Comparison of ENCODE assay signal across 8 cellular contexts in genomic region chr7:69598487-69599148, GRCh38. TPM values are rescaled to one million over a fixed set of nuclear protein-coding genes. Genes with fewer than 3 reads are reported as not detected.
DNase-seq lines count a peak whose midpoint lies in the region; ATAC-seq, FAIRE-seq and TF ChIP-seq lines count a peak whose summit lies in the region.

No MANE protein-coding gene starts in this region.

- WGBS in testis, 2 donors = 1% methylated on average over 45 to 55 of the region's 55 CpGs

- H3K27me3 ChIP-seq in NT2/D1 (ENCODE audit: insufficient read depth, insufficient read length) (peaks cover 60% of the 10 kb centered on the region), testis (no peaks in the 10 kb centered on the region)

- intact Hi-C loops in testis (cut with DNase I; ENCODE audit: low total_unique reads) = no loop called here

- H3K27ac ChIP-seq in caudate nucleus (ENCODE audit: low read depth, low read length) = peak overlapping the region; percentile 92
- peak overlapping the region; percentile 74 to 95 for H3K27ac ChIP-seq in testis

- H3K4me3 ChIP-seq in AG04449 (ENCODE audit: low read depth, low read length) (peak overlapping the region; percentile 82), GM12875 (ENCODE audit: low read depth, low read length) (peak overlapping the region; percentile 78), NT2/D1 (ENCODE audit: insufficient read length, low read depth) (peak overlapping the region; percentile 67), testis (peak overlapping the region; percentile 82 to 90)

- H3K9ac ChIP-seq in NT2/D1 (ENCODE audit: insufficient read length, low read depth) = peak overlapping the region; percentile 76

- H3K4me1 ChIP-seq in NT2/D1 (ENCODE audit: insufficient read depth, insufficient read length) (peaks cover 5% of the 10 kb centered on the region), testis (peaks cover 11% of the 10 kb centered on the region)

- TF ChIP-seq CTCF in AG04449 (IDR thresholded peaks at IDR 0.05; ENCODE audit: insufficient read depth, low read length, missing control alignments) (no peak), GM12875 (IDR thresholded peaks at IDR 0.05; ENCODE audit: borderline replicate concordance, insufficient read depth, low read depth, low read length) (no peak), testis (IDR thresholded peaks at IDR 0.05) (no peak)

- H3K9me3 ChIP-seq in NT2/D1 (ENCODE audit: insufficient read depth, low read length) (no peaks in the 10 kb centered on the region), testis (no peaks in the 10 kb centered on the region)

- no peaks in the 10 kb centered on the region for H3K36me3 ChIP-seq in NT2/D1 (ENCODE audit: insufficient read depth, insufficient read length, low read length)
- no peaks in the 10 kb centered on the region for H3K36me3 ChIP-seq in testis (ENCODE audit: low read depth, missing control alignments)

- CTCF ChIA-PET in AG04449 (lab: Yijun Ruan, JAX) = no interaction called here

- DNase-seq in AG04449 (ENCODE audit: low read depth, low spot score) (no peak), NT2/D1 (ENCODE audit: low read depth, low spot score) (no peak), caudate nucleus (lab: John Stamatoyannopoulos, UW) (peak in 20 of 61 donors; percentile 30 to 75 (median 58)), medulla oblongata (ENCODE audit: extremely low spot score) (peak; percentile 59), testis (peak; percentile 51), urothelium cell line (ENCODE audit: low spot score) (no peak)

- no peak for TF ChIP-seq POLR2A in testis (IDR thresholded peaks at IDR 0.05)

- no peak for FAIRE-seq in urothelium cell line (lab: Jason Lieb, UNC)

- no peak for ATAC-seq in GM19328 (IDR thresholded peaks at IDR 0.05; ENCODE audit: unreplicated experiment)

- POLR2A ChIA-PET in AG04449 (lab: Yijun Ruan, JAX) = no interaction called here

RNA-seq across cellular contexts. Expression of gene AUTS2, which starts 0.3 kb away (rescaled TPM):
- total RNA-seq in testis = 10 to 100 TPM; 56.1 to 75.5 TPM
- 21.3 TPM for polyA plus RNA-seq in testis (ENCODE audit: insufficient read depth, low read depth, low replicate concordance)

Comparison
In these comparisons a context has a peak if more than half of its experiments do, and no peak if none do; other contexts are left out.
1. DNase-seq: peak in medulla oblongata (single experiment) and testis (single experiment); none in AG04449 (single experiment), NT2/D1 (single experiment) and urothelium cell line (single experiment).
2. Peak in every context shown above with its lines, with median percentiles within 50 percentile points of each other: H3K4me3 ChIP-seq.